ENCODE assay signal across 7 cellular contexts in genomic region chrX:130575831-130576404, GRCh38.
DNase-seq lines count a peak whose midpoint lies in the region; ATAC-seq and TF ChIP-seq lines count a peak whose summit lies in the region.

No MANE protein-coding gene starts in this region.

- H3K9me3 Mint-ChIP-seq in progenitor cell of endocrine pancreas (ENCODE audit: low read depth), result peaks cover 3% of the 10 kb centered on the region

- H3K4me1 Mint-ChIP-seq in progenitor cell of endocrine pancreas (ENCODE audit: low read depth), result no peaks in the 10 kb centered on the region

- DNase-seq in EL (peak; percentile 28), HuH-7.5 (ENCODE audit: low spot score) (peak; percentile 5), WERI-Rb-1 (peak; percentile 48), fibroblast of the aortic adventitia (ENCODE audit: low read depth) (peak; percentile 57), progenitor cell of endocrine pancreas (ENCODE audit: low spot score, unreplicated experiment) (peak; percentile 20), NK-92 (lab: John Stamatoyannopoulos, UW; ENCODE audit: unreplicated experiment) (no peak)

- H3K4me3 ChIP-seq in WERI-Rb-1 (ENCODE audit: low read depth, low read length), result no peak overlapping the region
- H3K4me3 ChIP-seq in fibroblast of the aortic adventitia (ENCODE audit: low read depth, low read length), result no peak overlapping the region

- no peaks in the 10 kb centered on the region for H3K9me3 ChIP-seq in WERI-Rb-1 (ENCODE audit: severe bottlenecking)

- peaks cover 7% of the 10 kb centered on the region for H3K27me3 ChIP-seq in WERI-Rb-1 (ENCODE audit: insufficient read depth, low read depth, severe bottlenecking)

- H3K36me3 Mint-ChIP-seq in progenitor cell of endocrine pancreas (ENCODE audit: insufficient read depth), result no peaks in the 10 kb centered on the region

- peaks cover 6% of the 10 kb centered on the region for H3K27me3 Mint-ChIP-seq in progenitor cell of endocrine pancreas

- H3K36me3 ChIP-seq in WERI-Rb-1, result no peaks in the 10 kb centered on the region

- TF ChIP-seq CTCF in WERI-Rb-1 (IDR thresholded peaks at IDR 0.05; ENCODE audit: low read depth, low read length), result peak; percentile 82
- TF ChIP-seq CTCF in fibroblast of the aortic adventitia (IDR thresholded peaks at IDR 0.05; ENCODE audit: insufficient read depth, low read length), result peak; percentile 94
- peak; percentile 89 for TF ChIP-seq CTCF in progenitor cell of endocrine pancreas (IDR thresholded peaks at IDR 0.05; ENCODE audit: unreplicated experiment)

- no peak overlapping the region for H3K27ac Mint-ChIP-seq in progenitor cell of endocrine pancreas

- no peak overlapping the region for H3K27ac ChIP-seq in WERI-Rb-1

- ATAC-seq in GM19372 (IDR thresholded peaks at IDR 0.05; ENCODE audit: low read depth, unreplicated experiment), result peak; percentile 85

- H3K4me3 Mint-ChIP-seq in progenitor cell of endocrine pancreas (ENCODE audit: low read depth), result no peak overlapping the region
